ENCODE assay signal across 22 cellular contexts in genomic region chr2:132774189-132774588, GRCh38.
"Had no signal": no experiment of that assay in that cellular context is flagged by ENCODE, and none has a peak within 500 bp of the region (broad histone marks: within the 10 kb centered on the region; RNA-seq: fewer than 3 reads in every experiment).

No MANE protein-coding gene starts in this region.

- H3K27ac Mint-ChIP-seq: endodermal cell; immature natural killer cell; naive thymus-derived CD4-positive, alpha-beta T cell had no signal

- H3K27ac ChIP-seq: coronary artery, heart right ventricle, right atrium auricular region, sigmoid colon, skin epidermis had no signal

- H3K36me3 Mint-ChIP-seq: immature natural killer cell; naive thymus-derived CD4-positive, alpha-beta T cell had no signal

- H3K36me3 ChIP-seq: sigmoid colon had no signal

- H3K9me3 Mint-ChIP-seq: endodermal cell, neural crest cell had no signal

- DNase-seq: effector CD4-positive, alpha-beta T cell; endodermal cell; erythroblast; heart right ventricle; immature natural killer cell; left colon; left ventricle myocardium superior; mesendoderm; naive thymus-derived CD4-positive, alpha-beta T cell; posterior cingulate gyrus; sigmoid colon; stimulated activated CD4-positive, alpha-beta T cell treated with anti-CD3 and anti-CD28 coated beads, Interleukin-2, amount 100 ng/mL, for 24 hours; stimulated activated naive CD4-positive, alpha-beta T cell; trophoblast cell had no signal

- H3K4me3 Mint-ChIP-seq: endodermal cell; immature natural killer cell; naive thymus-derived CD4-positive, alpha-beta T cell; neural crest cell had no signal

- FAIRE-seq: endothelial cell of umbilical vein, frontal cortex, keratinocyte had no signal

- H3K4me1 ChIP-seq: heart right ventricle, right atrium auricular region, sigmoid colon had no signal

- ATAC-seq: heart right ventricle; left colon; left ventricle myocardium superior; naive thymus-derived CD4-positive, alpha-beta T cell had no signal

- H3K9me3 ChIP-seq: heart right ventricle, right atrium auricular region, sigmoid colon had no signal

- H3K27me3 ChIP-seq: heart right ventricle, right atrium auricular region, sigmoid colon had no signal

- H3K4me1 Mint-ChIP-seq: immature natural killer cell; naive thymus-derived CD4-positive, alpha-beta T cell; neural crest cell had no signal

- H3K4me3 ChIP-seq: coronary artery, heart right ventricle, lung, right atrium auricular region, sigmoid colon, skin epidermis had no signal

- H3K27me3 Mint-ChIP-seq: naive thymus-derived CD4-positive, alpha-beta T cell had no signal
